Comparison of ENCODE assay signal across 5 cellular contexts in genomic region chr7:73297235-73297634, GRCh38. TPM values are rescaled to one million over a fixed set of nuclear protein-coding genes. Genes with fewer than 3 reads are reported as not detected.
"Had no signal": no experiment of that assay in that cellular context is flagged by ENCODE, and none has a peak within 500 bp of the region (broad histone marks: within the 10 kb centered on the region; RNA-seq: fewer than 3 reads in every experiment).

No MANE protein-coding gene starts in this region.

RNA-seq across cellular contexts. Expression of gene TRIM50, which starts 30.6 kb away (rescaled TPM):
- total RNA-seq: H1, H9, HT-29 had no signal
- polyA plus RNA-seq: GM23338, IgD-negative memory B cell had no signal

RNA-seq across cellular contexts. Expression of gene FKBP6, which starts 30.7 kb away (rescaled TPM):
- total RNA-seq: GM23338, H9, HT-29 had no signal
- polyA plus RNA-seq: IgD-negative memory B cell had no signal
